Comparison of ENCODE assay signal across 15 cellular contexts in genomic region chr3:141146979-141147470, GRCh38.
DNase-seq lines count a peak whose midpoint lies in the region; ATAC-seq and TF ChIP-seq lines count a peak whose summit lies in the region.
"Had no signal": no experiment of that assay in that cellular context is flagged by ENCODE, and none has a peak within 500 bp of the region (broad histone marks: within the 10 kb centered on the region; RNA-seq: fewer than 3 reads in every experiment).

No MANE protein-coding gene starts in this region.

- H3K27ac ChIP-seq in C4-2B (0 out of 2 replicates have a peak overlapping the region, but pooled peaks have one; percentile 0), Panc1 (ENCODE audit: low read length) (no peak overlapping the region), esophagus muscularis mucosa (replicated peaks in 1 of 4) (no peak overlapping the region)
- H3K27ac ChIP-seq in CD4-positive, alpha-beta T cell (ENCODE audit: low read depth, low read length): no peak overlapping the region
- H3K27ac ChIP-seq: BLaER1 treated with 17β-estradiol and CSF1 and Interleukin-3, amounts not matched to agents 10 nM and 100 nM had no signal

- POLR2A ChIA-PET in Panc1 (lab: Charles Lee): no interaction called here
- POLR2A ChIA-PET in CD4-positive, alpha-beta T cell (lab: Charles Lee): no interaction called here

- H3K36me3 ChIP-seq in Panc1 (ENCODE audit: control insufficient read depth, insufficient read depth, low read length) (no peaks in the 10 kb centered on the region), esophagus muscularis mucosa (no peaks in the 10 kb centered on the region)
- H3K36me3 ChIP-seq: BLaER1 treated with 17β-estradiol and CSF1 and Interleukin-3, amounts not matched to agents 10 nM and 100 nM had no signal

- no peak for TF ChIP-seq EP300 in esophagus muscularis mucosa (IDR thresholded peaks at IDR 0.05)

- in situ Hi-C loops in Panc1 (cut with HindIII; ENCODE audit: low pct_unique_long_range_greater_than_20kb, low sequenced_read_pairs): no loop called here

- peaks cover 6% of the 10 kb centered on the region for H3K36me3 Mint-ChIP-seq in osteocyte (ENCODE audit: unreplicated experiment)
- peaks cover 1% of the 10 kb centered on the region for H3K36me3 Mint-ChIP-seq in CD4-positive, alpha-beta T cell (ENCODE audit: low read depth)

- 95% methylated on average over 10 of the region's 11 CpGs for WGBS in esophagus muscularis mucosa

- H3K4me3 ChIP-seq in Panc1 (ENCODE audit: low read depth in 2 of 2, low read length in 2 of 2) (no peak overlapping the region), esophagus muscularis mucosa (no peak overlapping the region)
- H3K4me3 ChIP-seq: BLaER1 treated with 17β-estradiol and CSF1 and Interleukin-3, amounts not matched to agents 10 nM and 100 nM; GM23338 had no signal

- H3K9me3 ChIP-seq in Panc1 (ENCODE audit: control insufficient read depth, insufficient read depth, low read depth, low read length): peaks cover 6% of the 10 kb centered on the region; the same call in 1 of the 2 replicates
- H3K9me3 ChIP-seq in esophagus muscularis mucosa: peaks cover 0 to 4% (median 2%) of the 10 kb centered on the region in 4 donors
- no peaks in the 10 kb centered on the region for H3K9me3 ChIP-seq in CD4-positive, alpha-beta T cell (ENCODE audit: control insufficient read depth, low read length)

- 0 out of 2 replicates have a peak, but pooled peaks have one; percentile 19 for ATAC-seq in Panc1
- ATAC-seq in GM21360 (IDR thresholded peaks at IDR 0.05; ENCODE audit: unreplicated experiment): no peak
- ATAC-seq in CD4-positive, alpha-beta T cell (ENCODE audit: poor library complexity): no peak
- ATAC-seq: HCT116 had no signal

- no peaks in the 10 kb centered on the region for H3K4me1 Mint-ChIP-seq in osteocyte (ENCODE audit: unreplicated experiment)
- H3K4me1 Mint-ChIP-seq in CD4-positive, alpha-beta T cell (ENCODE audit: low read depth): no peaks in the 10 kb centered on the region
- H3K4me1 Mint-ChIP-seq: B cell; CD4-positive, CD25-positive, alpha-beta regulatory T cell had no signal

- intact Hi-C loops in Panc1 (cut with micrococcal nuclease; ENCODE audit: unreplicated experiment): no loop called here
- intact Hi-C loops in esophagus muscularis mucosa (cut with DNase I): no loop called here
- intact Hi-C loops in CD4-positive, alpha-beta T cell (cut with DNase I, micrococcal nuclease): no loop called here

- TF ChIP-seq CTCF in C4-2B (conservative IDR thresholded peaks at IDR 0.05): no peak
- no peak for TF ChIP-seq CTCF in Panc1 (IDR thresholded peaks at IDR 0.05)
- no peak for TF ChIP-seq CTCF in esophagus muscularis mucosa (IDR thresholded peaks at IDR 0.05)
- no peak for TF ChIP-seq CTCF in osteocyte (IDR thresholded peaks at IDR 0.05)
- TF ChIP-seq CTCF in CD4-positive, alpha-beta T cell (IDR thresholded peaks at IDR 0.05): no peak

- TF ChIP-seq POLR2A in esophagus muscularis mucosa (IDR thresholded peaks at IDR 0.05; ENCODE audit: low read depth): no peak

- H3K9me3 Mint-ChIP-seq in osteocyte (ENCODE audit: unreplicated experiment): peaks cover 13% of the 10 kb centered on the region
- H3K9me3 Mint-ChIP-seq in CD4-positive, alpha-beta T cell: peaks cover 4% of the 10 kb centered on the region

- no peaks in the 10 kb centered on the region for H3K27me3 Mint-ChIP-seq in osteocyte (ENCODE audit: unreplicated experiment)
- peaks cover 20% of the 10 kb centered on the region for H3K27me3 Mint-ChIP-seq in CD4-positive, alpha-beta T cell

- CTCF ChIA-PET in Panc1 (lab: Charles Lee): no interaction called here
- CTCF ChIA-PET in CD4-positive, alpha-beta T cell (lab: Charles Lee): no interaction called here

- no TSS peak for BruUV-seq in Panc1 (replicated peaks; lab: Mats Ljungman, UMichigan)

- H3K27me3 ChIP-seq in Panc1 (ENCODE audit: control insufficient read depth, insufficient read depth, low read length) (no peaks in the 10 kb centered on the region; the same call in 1 of the 2 replicates), esophagus muscularis mucosa (no peaks in the 10 kb centered on the region)
- H3K27me3 ChIP-seq in CD4-positive, alpha-beta T cell (ENCODE audit: control insufficient read depth, insufficient read depth, low read length): peaks cover 5% of the 10 kb centered on the region
- H3K27me3 ChIP-seq: BLaER1 treated with 17β-estradiol and CSF1 and Interleukin-3, amounts not matched to agents 10 nM and 100 nM had no signal

- H3K4me1 ChIP-seq in Panc1 (ENCODE audit: control insufficient read depth, insufficient read depth, low read length) (no peaks in the 10 kb centered on the region), esophagus muscularis mucosa (no peaks in the 10 kb centered on the region)
- H3K4me1 ChIP-seq: BLaER1 treated with 17β-estradiol and CSF1 and Interleukin-3, amounts not matched to agents 10 nM and 100 nM; Caco-2 had no signal

- no peak overlapping the region for H3K4me3 Mint-ChIP-seq in osteocyte (ENCODE audit: unreplicated experiment)
- no peak overlapping the region for H3K4me3 Mint-ChIP-seq in CD4-positive, alpha-beta T cell
- H3K4me3 Mint-ChIP-seq: B cell; CD4-positive, CD25-positive, alpha-beta regulatory T cell; GM23338; HFFc6 had no signal

- H3K27ac Mint-ChIP-seq in osteocyte (ENCODE audit: unreplicated experiment): no peak overlapping the region
- H3K27ac Mint-ChIP-seq in CD4-positive, alpha-beta T cell: no peak overlapping the region
- H3K27ac Mint-ChIP-seq: B cell; CD4-positive, CD25-positive, alpha-beta regulatory T cell; GM23338; HFFc6 had no signal

- no peak for DNase-seq in Panc1 (ENCODE audit: low read depth, low spot score)
- DNase-seq in esophagus muscularis mucosa (ENCODE audit: extremely low spot score): peak; percentile 90
- peak; percentile 66 for DNase-seq in osteocyte (ENCODE audit: extremely low spot score, unreplicated experiment)
- DNase-seq in NCI-H2029 (lab: John Stamatoyannopoulos, UW): no peak
- no peak for DNase-seq in CD4-positive, alpha-beta T cell
- DNase-seq: 8988T; Caco-2; CD4-positive, CD25-positive, alpha-beta regulatory T cell; HFFc6 had no signal

Comparison
In these comparisons a context has a peak if more than half of its experiments do, and no peak if none do; other contexts are left out.
1. DNase-seq: peak in esophagus muscularis mucosa (single experiment) and osteocyte (single experiment); none in Panc1 (single experiment), NCI-H2029 (single experiment) and CD4-positive, alpha-beta T cell (0 of 10).